Comparison of ENCODE assay signal across 9 cellular contexts in genomic region chr1:32204943-32205361, GRCh38. TPM values are rescaled to one million over a fixed set of nuclear protein-coding genes. Genes with fewer than 3 reads are reported as not detected.
DNase-seq lines count a peak whose midpoint lies in the region; ATAC-seq, FAIRE-seq and TF ChIP-seq lines count a peak whose summit lies in the region.
"Had no signal": no experiment of that assay in that cellular context is flagged by ENCODE, and none has a peak within 500 bp of the region (broad histone marks: within the 10 kb centered on the region; RNA-seq: fewer than 3 reads in every experiment).

No MANE protein-coding gene starts in this region.

- ATAC-seq in activated T-cell treated with anti-CD3 and anti-CD28 coated beads, Interleukin-2, amount 50 U/mL, for 4 hours, result no peak
- no peak for ATAC-seq in HepG2
- no peak for ATAC-seq in HG03521 (IDR thresholded peaks at IDR 0.05; ENCODE audit: unreplicated experiment)

- no peak for TF ChIP-seq RAD21 in HepG2 (CRISPR knock-in tag; IDR thresholded peaks at IDR 0.05)

- H3K36me3 ChIP-seq in ascending aorta, result no peaks in the 10 kb centered on the region
- H3K36me3 ChIP-seq in HepG2 (replicated peaks in 1 of 2; ENCODE audit: control insufficient read depth in 1 of 2, insufficient read depth in 2 of 2, low read length in 2 of 2), result no peaks in the 10 kb centered on the region; a peak in 1 of 5 replicates
- H3K36me3 ChIP-seq in transverse colon, result no peaks in the 10 kb centered on the region

- TF ChIP-seq EP300 in HepG2 (IDR thresholded peaks at IDR 0.05; ENCODE audit: low read depth in 2 of 2, low read length in 2 of 2), result no peak
- TF ChIP-seq EP300 in HepG2 (CRISPR knock-in tag; IDR thresholded peaks at IDR 0.05; ENCODE audit: borderline replicate concordance), result no peak
- TF ChIP-seq EP300 in transverse colon (IDR thresholded peaks at IDR 0.05; ENCODE audit: low read depth), result no peak

- peak overlapping the region; percentile 86 for H3K4me3 Mint-ChIP-seq in activated T-cell treated with anti-CD3 and anti-CD28 coated beads, Interleukin-2, amount 50 U/mL, for 4 hours

- POLR2A ChIA-PET in HepG2 (lab: Yijun Ruan, JAX), result interaction anchor here (1.1 to 2.6 kb wide), 5 partner anchors 8 to 117 kb away, joined by 3 to 11 read pairs (median 5); partner anchors contain the start of gene TXLNA

- no peak overlapping the region for H2AFZ ChIP-seq in HepG2 (ENCODE audit: low read length)

- H3K27me3 ChIP-seq in ascending aorta (no peaks in the 10 kb centered on the region), HepG2 (ENCODE audit: control insufficient read depth in 1 of 2, insufficient read depth in 2 of 2, low read length in 2 of 2) (no peaks in the 10 kb centered on the region), transverse colon (no peaks in the 10 kb centered on the region)

- H3K4me2 ChIP-seq in HepG2 (ENCODE audit: low read depth, low read length), result peak overlapping the region; percentile 85

- TF ChIP-seq CTCF in ascending aorta (IDR thresholded peaks at IDR 0.05), result no peak
- no peak for TF ChIP-seq CTCF in HepG2 (CRISPR knock-in tag; IDR thresholded peaks at IDR 0.05)
- no peak for TF ChIP-seq CTCF in transverse colon (IDR thresholded peaks at IDR 0.05)

- H3K79me2 ChIP-seq in HepG2 (ENCODE audit: insufficient read depth, low read length), result no peaks in the 10 kb centered on the region

- H3K36me3 Mint-ChIP-seq in activated T-cell treated with anti-CD3 and anti-CD28 coated beads, Interleukin-2, amount 50 U/mL, for 4 hours (ENCODE audit: insufficient read depth), result no peaks in the 10 kb centered on the region

- FAIRE-seq in HepG2 (lab: Jason Lieb, UNC), result no peak
- FAIRE-seq: G401.6 had no signal

- H3K9me3 ChIP-seq in ascending aorta (no peaks in the 10 kb centered on the region), HepG2 (ENCODE audit: low read length) (no peaks in the 10 kb centered on the region), transverse colon (no peaks in the 10 kb centered on the region)

- peaks cover 37% of the 10 kb centered on the region for H3K4me1 Mint-ChIP-seq in activated T-cell treated with anti-CD3 and anti-CD28 coated beads, Interleukin-2, amount 50 U/mL, for 4 hours (ENCODE audit: low read depth)

- CTCF ChIA-PET in HepG2 (lab: Yijun Ruan, JAX; ENCODE audit: low intra/inter-chr PET ratio, low total read pairs), result no interaction called here

- H3K9me3 Mint-ChIP-seq in activated T-cell treated with anti-CD3 and anti-CD28 coated beads, Interleukin-2, amount 50 U/mL, for 4 hours, result no peaks in the 10 kb centered on the region

- H3K27ac ChIP-seq in ascending aorta (no peak overlapping the region), HepG2 (ENCODE audit: extremely low read length, insufficient read depth, low read length) (no peak overlapping the region), transverse colon (peak overlapping the region; percentile 42 to 75 (median 65))

- WGBS in HepG2 (ENCODE audit: low lambda C conversion rate), result 66% methylated on average over 13 of the region's 26 CpGs
- 35% methylated on average over 26 of the region's 26 CpGs; no CpG with 5 or more reads in 1 of the 2 donors for WGBS in transverse colon (ENCODE audit: low coverage in 1 of 2), 2 donors

- in situ Hi-C loops in HepG2 (cut with HindIII; ENCODE audit: extremely low pct_ligation_motif_present, low pct_unique_long_range_greater_than_20kb), result no loop called here
- in situ Hi-C loops in transverse colon (cut with MboI; ENCODE audit: low pct_ligation_motif_present in 1 of 4, low pct_unique_long_range_greater_than_20kb in 1 of 4, low sequenced_read_pairs in 3 of 4), result loop anchor here in 1 of 4 donors (25.0 kb wide), 1 partner anchor 182 kb away; the partner anchor contains the start of gene BSDC1

- H4K20me1 ChIP-seq in HepG2 (ENCODE audit: insufficient read depth, low read length), result no peaks in the 10 kb centered on the region

- intact Hi-C loops in ascending aorta (cut with DNase I) (loop anchor here (5.0 kb wide), 1 partner anchor 87 kb away; the partner anchor contains the start of gene HDAC1), HepG2 (cut with micrococcal nuclease; ENCODE audit: unreplicated experiment) (no loop called here), transverse colon (cut with DNase I; ENCODE audit: low total_unique reads) (no loop called here)

- DNase-seq in activated T-cell treated with anti-CD3 and anti-CD28 coated beads, Interleukin-2, amount 50 U/mL, for 4 hours, result no peak
- DNase-seq in activated T-cell treated with anti-CD3 and anti-CD28 coated beads for 4 hours (no peak), ascending aorta (ENCODE audit: low spot score in 2 of 2) (no peak), HepG2 (ENCODE audit: low spot score) (no peak), transverse colon (peak; percentile 21), DMS114 treated with DMSO at 0.1 percent for 48 hours (lab: John Stamatoyannopoulos, UW; ENCODE audit: unreplicated experiment) (no peak), NCI-H1694 (lab: John Stamatoyannopoulos, UW) (no peak)

- BruUV-seq in HepG2 (replicated peaks; lab: Mats Ljungman, UMichigan), result no TSS peak

- H3K4me1 ChIP-seq in ascending aorta (peaks cover 2 to 16% of the 10 kb centered on the region in 2 donors), HepG2 (ENCODE audit: insufficient read depth, low read length) (peaks cover 26% of the 10 kb centered on the region), transverse colon (peaks cover 22 to 53% (median 42%) of the 10 kb centered on the region in 4 donors)

- no peaks in the 10 kb centered on the region for H3K27me3 Mint-ChIP-seq in activated T-cell treated with anti-CD3 and anti-CD28 coated beads, Interleukin-2, amount 50 U/mL, for 4 hours (ENCODE audit: low read depth)

- TF ChIP-seq POLR2A in HepG2 (IDR thresholded peaks at IDR 0.05; ENCODE audit: insufficient read depth in 1 of 2, low read depth in 2 of 2, low read length in 2 of 2), result no peak
- no peak for TF ChIP-seq POLR2A in transverse colon (IDR thresholded peaks at IDR 0.05)

- H3K9ac ChIP-seq in HepG2 (ENCODE audit: insufficient read depth, low read depth, low read length), result peak overlapping the region; percentile 87

- H3K4me3 ChIP-seq in ascending aorta (peak overlapping the region; percentile 52 to 86), HepG2 (replicated peaks in 1 of 3; ENCODE audit: insufficient read depth in 1 of 3, low read depth in 2 of 3, low read length in 3 of 3) (peak overlapping the region; percentile 53 to 93 (median 86); a peak in 5 of 6 replicates), transverse colon (peak overlapping the region; percentile 45 to 70 (median 58))

RNA-seq across cellular contexts. Expression of gene IQCC, which starts 0.5 kb away (rescaled TPM):
- 1 to 10 TPM; 2.2 to 3.0 (median 2.9) TPM for total RNA-seq in activated T-cell treated with anti-CD3 and anti-CD28 coated beads, Interleukin-2, amount 50 U/mL, for 4 hours
- total RNA-seq in ascending aorta (not detected), HepG2 (2016; rRNA removed; fragmentation: Illumina TruSeq; extraction: Trizol) (2.3 and 3.0 TPM in 2 replicates), transverse colon (1 to 10 TPM in 2 of 4 donors, under 1 TPM in 1, not detected in 1; 1.00 to 2.0 (median 1.9) TPM)
- total RNA-seq in HepG2 (2016; cell fraction: cytosol; rRNA removed; fragmentation: Illumina TruSeq; extraction: Trizol; ENCODE audit: low read depth), result 0.62 and 0.71 TPM in 2 replicates
- total RNA-seq in HepG2 (2016; cell fraction: insoluble cytoplasmic fraction; rRNA removed; fragmentation: Illumina TruSeq; extraction: Trizol), result 3.2 TPM in 2 replicates
- 1.4 and 1.7 TPM in 2 replicates for total RNA-seq in HepG2 (2016; cell fraction: membrane; rRNA removed; fragmentation: Illumina TruSeq; extraction: Trizol)
- total RNA-seq in HepG2 (2016; cell fraction: nucleus; rRNA removed; fragmentation: Illumina TruSeq; extraction: Trizol), result 2.2 and 3.1 TPM in 2 replicates
- polyA plus RNA-seq in HepG2 (2011; rRNA removed), result 1.5 and 1.7 TPM in 2 replicates
- polyA plus RNA-seq in HepG2 (2011; cell fraction: cytosol; rRNA removed), result 1.4 and 1.5 TPM in 2 replicates
- polyA plus RNA-seq in HepG2 (2011; cell fraction: nucleus; rRNA removed), result 1.5 and 2.0 TPM in 2 replicates
- 0.89 and 1.6 TPM in 2 replicates for polyA plus RNA-seq in HepG2 (2012)
- 0.54 and 0.60 TPM in 2 replicates for polyA plus RNA-seq in HepG2 (2016; cell fraction: cytosol; fragmentation: Illumina TruSeq; extraction: Trizol; ENCODE audit: low read depth)
- 3.2 TPM in 2 replicates for polyA plus RNA-seq in HepG2 (2016; cell fraction: insoluble cytoplasmic fraction; fragmentation: Illumina TruSeq; extraction: Trizol; ENCODE audit: low read depth)
- 0.99 and 1.1 TPM in 2 replicates for polyA plus RNA-seq in HepG2 (2016; cell fraction: membrane; fragmentation: Illumina TruSeq; extraction: Trizol; ENCODE audit: low read depth)
- polyA plus RNA-seq in HepG2 (2016; cell fraction: nucleus; fragmentation: Illumina TruSeq; extraction: Trizol; ENCODE audit: insufficient read depth, low read depth), result 5.3 and 6.6 TPM in 2 replicates
- polyA minus RNA-seq in HepG2 (2011; rRNA and poly(A)+ RNA removed; ENCODE audit: low replicate concordance), result 1.5 and 5.0 TPM in 2 replicates
- polyA minus RNA-seq in HepG2 (2011; cell fraction: cytosol; rRNA and poly(A)+ RNA removed), result 0.53 and 0.69 TPM in 2 replicates
- polyA minus RNA-seq in HepG2 (2011; cell fraction: nucleus; rRNA and poly(A)+ RNA removed), result 1.7 and 1.9 TPM in 2 replicates

RNA-seq across cellular contexts. Expression of gene DCDC2B, which starts 3.9 kb away (rescaled TPM):
- total RNA-seq in activated T-cell treated with anti-CD3 and anti-CD28 coated beads, Interleukin-2, amount 50 U/mL, for 4 hours, result not detected
- not detected for total RNA-seq in ascending aorta
- total RNA-seq in HepG2 (2016; rRNA removed; fragmentation: Illumina TruSeq; extraction: Trizol), result not detected in 2 replicates
- total RNA-seq in HepG2 (2016; cell fraction: cytosol; rRNA removed; fragmentation: Illumina TruSeq; extraction: Trizol; ENCODE audit: low read depth), result not detected in 2 replicates
- not detected in 2 replicates for total RNA-seq in HepG2 (2016; cell fraction: insoluble cytoplasmic fraction; rRNA removed; fragmentation: Illumina TruSeq; extraction: Trizol)
- total RNA-seq in HepG2 (2016; cell fraction: membrane; rRNA removed; fragmentation: Illumina TruSeq; extraction: Trizol), result not detected in 2 replicates
- total RNA-seq in HepG2 (2016; cell fraction: nucleus; rRNA removed; fragmentation: Illumina TruSeq; extraction: Trizol), result not detected in 2 replicates
- polyA plus RNA-seq in HepG2 (2011; rRNA removed), result not detected in 2 replicates
- polyA plus RNA-seq in HepG2 (2011; cell fraction: cytosol; rRNA removed), result not detected in 2 replicates
- polyA plus RNA-seq in HepG2 (2011; cell fraction: nucleus; rRNA removed), result not detected in 2 replicates
- 0.09 and 0.12 TPM in 2 replicates for polyA plus RNA-seq in HepG2 (2012)
- not detected in 2 replicates for polyA plus RNA-seq in HepG2 (2016; cell fraction: cytosol; fragmentation: Illumina TruSeq; extraction: Trizol; ENCODE audit: low read depth)
- not detected in 2 replicates for polyA plus RNA-seq in HepG2 (2016; cell fraction: insoluble cytoplasmic fraction; fragmentation: Illumina TruSeq; extraction: Trizol; ENCODE audit: low read depth)
- not detected in 2 replicates for polyA plus RNA-seq in HepG2 (2016; cell fraction: membrane; fragmentation: Illumina TruSeq; extraction: Trizol; ENCODE audit: low read depth)
- polyA plus RNA-seq in HepG2 (2016; cell fraction: nucleus; fragmentation: Illumina TruSeq; extraction: Trizol; ENCODE audit: insufficient read depth, low read depth), result not detected in 2 replicates
- polyA minus RNA-seq in HepG2 (2011; rRNA and poly(A)+ RNA removed; ENCODE audit: low replicate concordance), result 0.12 TPM in 1 of 2 replicates, not detected in the other
- not detected in 2 replicates for polyA minus RNA-seq in HepG2 (2011; cell fraction: cytosol; rRNA and poly(A)+ RNA removed)
- polyA minus RNA-seq in HepG2 (2011; cell fraction: nucleus; rRNA and poly(A)+ RNA removed), result not detected in 2 replicates
- total RNA-seq in transverse colon, result not detected

RNA-seq across cellular contexts. Expression of gene CCDC28B, which starts 4.6 kb away (rescaled TPM):
- total RNA-seq in activated T-cell treated with anti-CD3 and anti-CD28 coated beads, Interleukin-2, amount 50 U/mL, for 4 hours, result 10 to 100 TPM in 1 of 3 donors, 1 to 10 TPM in 2; 6.7 to 10.0 (median 7.8) TPM
- total RNA-seq in ascending aorta, result 29.1 TPM
- total RNA-seq in HepG2 (2016; rRNA removed; fragmentation: Illumina TruSeq; extraction: Trizol), result 2.8 and 3.5 TPM in 2 replicates
- 0.53 and 1.1 TPM in 2 replicates for total RNA-seq in HepG2 (2016; cell fraction: cytosol; rRNA removed; fragmentation: Illumina TruSeq; extraction: Trizol; ENCODE audit: low read depth)
- 3.1 and 3.8 TPM in 2 replicates for total RNA-seq in HepG2 (2016; cell fraction: insoluble cytoplasmic fraction; rRNA removed; fragmentation: Illumina TruSeq; extraction: Trizol)
- total RNA-seq in HepG2 (2016; cell fraction: membrane; rRNA removed; fragmentation: Illumina TruSeq; extraction: Trizol), result 1.3 and 1.9 TPM in 2 replicates
- 0.75 and 0.81 TPM in 2 replicates for total RNA-seq in HepG2 (2016; cell fraction: nucleus; rRNA removed; fragmentation: Illumina TruSeq; extraction: Trizol)
- polyA plus RNA-seq in HepG2 (2011; rRNA removed), result 2.6 TPM in 2 replicates
- polyA plus RNA-seq in HepG2 (2011; cell fraction: cytosol; rRNA removed), result 1.9 and 2.6 TPM in 2 replicates
- 4.6 and 5.6 TPM in 2 replicates for polyA plus RNA-seq in HepG2 (2011; cell fraction: nucleus; rRNA removed)
- polyA plus RNA-seq in HepG2 (2012), result 3.4 and 4.3 TPM in 2 replicates
- 0.87 and 1.5 TPM in 2 replicates for polyA plus RNA-seq in HepG2 (2016; cell fraction: cytosol; fragmentation: Illumina TruSeq; extraction: Trizol; ENCODE audit: low read depth)
- polyA plus RNA-seq in HepG2 (2016; cell fraction: insoluble cytoplasmic fraction; fragmentation: Illumina TruSeq; extraction: Trizol; ENCODE audit: low read depth), result 1.5 and 1.7 TPM in 2 replicates
- polyA plus RNA-seq in HepG2 (2016; cell fraction: membrane; fragmentation: Illumina TruSeq; extraction: Trizol; ENCODE audit: low read depth), result 0.65 and 0.95 TPM in 2 replicates
- polyA plus RNA-seq in HepG2 (2016; cell fraction: nucleus; fragmentation: Illumina TruSeq; extraction: Trizol; ENCODE audit: insufficient read depth, low read depth), result 1.8 and 2.3 TPM in 2 replicates
- polyA minus RNA-seq in HepG2 (2011; rRNA and poly(A)+ RNA removed; ENCODE audit: low replicate concordance), result 0.26 and 2.1 TPM in 2 replicates
- 0.89 and 1.9 TPM in 2 replicates for polyA minus RNA-seq in HepG2 (2011; cell fraction: cytosol; rRNA and poly(A)+ RNA removed)
- polyA minus RNA-seq in HepG2 (2011; cell fraction: nucleus; rRNA and poly(A)+ RNA removed), result 0.75 and 1.0 TPM in 2 replicates
- 1 to 10 TPM in 3 of 4 donors, not detected in 1; 1.2 to 4.0 (median 2.7) TPM for total RNA-seq in transverse colon

RNA-seq across cellular contexts. Expression of gene TMEM234, which starts 17.2 kb away (rescaled TPM):
- 1 to 10 TPM; 8.0 to 9.2 (median 8.2) TPM for total RNA-seq in activated T-cell treated with anti-CD3 and anti-CD28 coated beads, Interleukin-2, amount 50 U/mL, for 4 hours
- 4.0 TPM for total RNA-seq in ascending aorta
- total RNA-seq in HepG2 (2016; rRNA removed; fragmentation: Illumina TruSeq; extraction: Trizol), result 4.2 and 9.0 TPM in 2 replicates
- 5.8 and 6.9 TPM in 2 replicates for total RNA-seq in HepG2 (2016; cell fraction: cytosol; rRNA removed; fragmentation: Illumina TruSeq; extraction: Trizol; ENCODE audit: low read depth)
- 3.5 and 8.7 TPM in 2 replicates for total RNA-seq in HepG2 (2016; cell fraction: insoluble cytoplasmic fraction; rRNA removed; fragmentation: Illumina TruSeq; extraction: Trizol)
- total RNA-seq in HepG2 (2016; cell fraction: membrane; rRNA removed; fragmentation: Illumina TruSeq; extraction: Trizol), result 5.1 and 5.2 TPM in 2 replicates
- 11.7 and 11.9 TPM in 2 replicates for total RNA-seq in HepG2 (2016; cell fraction: nucleus; rRNA removed; fragmentation: Illumina TruSeq; extraction: Trizol)
- 6.1 and 6.8 TPM in 2 replicates for polyA plus RNA-seq in HepG2 (2011; rRNA removed)
- polyA plus RNA-seq in HepG2 (2011; cell fraction: cytosol; rRNA removed), result 3.9 and 4.6 TPM in 2 replicates
- polyA plus RNA-seq in HepG2 (2011; cell fraction: nucleus; rRNA removed), result 23.3 and 24.8 TPM in 2 replicates
- 4.1 and 4.7 TPM in 2 replicates for polyA plus RNA-seq in HepG2 (2012)
- 3.2 TPM in 2 replicates for polyA plus RNA-seq in HepG2 (2016; cell fraction: cytosol; fragmentation: Illumina TruSeq; extraction: Trizol; ENCODE audit: low read depth)
- polyA plus RNA-seq in HepG2 (2016; cell fraction: insoluble cytoplasmic fraction; fragmentation: Illumina TruSeq; extraction: Trizol; ENCODE audit: low read depth), result 3.8 and 4.7 TPM in 2 replicates
- polyA plus RNA-seq in HepG2 (2016; cell fraction: membrane; fragmentation: Illumina TruSeq; extraction: Trizol; ENCODE audit: low read depth), result 2.9 and 3.0 TPM in 2 replicates
- 14.3 and 14.8 TPM in 2 replicates for polyA plus RNA-seq in HepG2 (2016; cell fraction: nucleus; fragmentation: Illumina TruSeq; extraction: Trizol; ENCODE audit: insufficient read depth, low read depth)
- 21.3 and 41.3 TPM in 2 replicates for polyA minus RNA-seq in HepG2 (2011; rRNA and poly(A)+ RNA removed; ENCODE audit: low replicate concordance)
- polyA minus RNA-seq in HepG2 (2011; cell fraction: cytosol; rRNA and poly(A)+ RNA removed), result 1.7 and 3.0 TPM in 2 replicates
- 24.1 and 26.1 TPM in 2 replicates for polyA minus RNA-seq in HepG2 (2011; cell fraction: nucleus; rRNA and poly(A)+ RNA removed)
- 100 to 1,000 TPM in 1 of 4 donors, 10 to 100 TPM in 3; 16.5 to 166 (median 22.7) TPM for total RNA-seq in transverse colon

RNA-seq across cellular contexts. Expression of gene EIF3I, which starts 17.3 kb away (rescaled TPM):
- total RNA-seq in activated T-cell treated with anti-CD3 and anti-CD28 coated beads, Interleukin-2, amount 50 U/mL, for 4 hours, result 100 to 1,000 TPM; 404 to 436 (median 434) TPM
- 234 TPM for total RNA-seq in ascending aorta
- 223 and 286 TPM in 2 replicates for total RNA-seq in HepG2 (2016; rRNA removed; fragmentation: Illumina TruSeq; extraction: Trizol)
- total RNA-seq in HepG2 (2016; cell fraction: cytosol; rRNA removed; fragmentation: Illumina TruSeq; extraction: Trizol; ENCODE audit: low read depth), result 67.0 and 70.3 TPM in 2 replicates
- 235 and 275 TPM in 2 replicates for total RNA-seq in HepG2 (2016; cell fraction: insoluble cytoplasmic fraction; rRNA removed; fragmentation: Illumina TruSeq; extraction: Trizol)
- total RNA-seq in HepG2 (2016; cell fraction: membrane; rRNA removed; fragmentation: Illumina TruSeq; extraction: Trizol), result 130 and 131 TPM in 2 replicates
- 55.1 and 64.8 TPM in 2 replicates for total RNA-seq in HepG2 (2016; cell fraction: nucleus; rRNA removed; fragmentation: Illumina TruSeq; extraction: Trizol)
- polyA plus RNA-seq in HepG2 (2011; rRNA removed), result 210 and 218 TPM in 2 replicates
- polyA plus RNA-seq in HepG2 (2011; cell fraction: cytosol; rRNA removed), result 334 and 368 TPM in 2 replicates
- polyA plus RNA-seq in HepG2 (2011; cell fraction: nucleus; rRNA removed), result 51.9 and 67.9 TPM in 2 replicates
- 173 and 177 TPM in 2 replicates for polyA plus RNA-seq in HepG2 (2012)
- polyA plus RNA-seq in HepG2 (2016; cell fraction: cytosol; fragmentation: Illumina TruSeq; extraction: Trizol; ENCODE audit: low read depth), result 77.8 and 80.3 TPM in 2 replicates
- polyA plus RNA-seq in HepG2 (2016; cell fraction: insoluble cytoplasmic fraction; fragmentation: Illumina TruSeq; extraction: Trizol; ENCODE audit: low read depth), result 282 and 311 TPM in 2 replicates
- polyA plus RNA-seq in HepG2 (2016; cell fraction: membrane; fragmentation: Illumina TruSeq; extraction: Trizol; ENCODE audit: low read depth), result 120 and 124 TPM in 2 replicates
- polyA plus RNA-seq in HepG2 (2016; cell fraction: nucleus; fragmentation: Illumina TruSeq; extraction: Trizol; ENCODE audit: insufficient read depth, low read depth), result 90.6 and 90.7 TPM in 2 replicates
- 326 and 552 TPM in 2 replicates for polyA minus RNA-seq in HepG2 (2011; rRNA and poly(A)+ RNA removed; ENCODE audit: low replicate concordance)
- polyA minus RNA-seq in HepG2 (2011; cell fraction: cytosol; rRNA and poly(A)+ RNA removed), result 107 and 121 TPM in 2 replicates
- polyA minus RNA-seq in HepG2 (2011; cell fraction: nucleus; rRNA and poly(A)+ RNA removed), result 37.5 and 37.7 TPM in 2 replicates
- 100 to 1,000 TPM in 3 of 4 donors, 10 to 100 TPM in 1; 43.8 to 122 (median 114) TPM for total RNA-seq in transverse colon

Comparison
In these comparisons a context has a peak if more than half of its experiments do, and no peak if none do; other contexts are left out.
1. H3K27ac ChIP-seq: peak in transverse colon (4 of 4); none in ascending aorta (0 of 2) and HepG2 (single experiment).
2. Peak in every context shown above with its lines, with median percentiles within 50 percentile points of each other: H3K4me3 ChIP-seq.